1 cellular context compared by ENCODE assay signal in the genomic region with DNA sequence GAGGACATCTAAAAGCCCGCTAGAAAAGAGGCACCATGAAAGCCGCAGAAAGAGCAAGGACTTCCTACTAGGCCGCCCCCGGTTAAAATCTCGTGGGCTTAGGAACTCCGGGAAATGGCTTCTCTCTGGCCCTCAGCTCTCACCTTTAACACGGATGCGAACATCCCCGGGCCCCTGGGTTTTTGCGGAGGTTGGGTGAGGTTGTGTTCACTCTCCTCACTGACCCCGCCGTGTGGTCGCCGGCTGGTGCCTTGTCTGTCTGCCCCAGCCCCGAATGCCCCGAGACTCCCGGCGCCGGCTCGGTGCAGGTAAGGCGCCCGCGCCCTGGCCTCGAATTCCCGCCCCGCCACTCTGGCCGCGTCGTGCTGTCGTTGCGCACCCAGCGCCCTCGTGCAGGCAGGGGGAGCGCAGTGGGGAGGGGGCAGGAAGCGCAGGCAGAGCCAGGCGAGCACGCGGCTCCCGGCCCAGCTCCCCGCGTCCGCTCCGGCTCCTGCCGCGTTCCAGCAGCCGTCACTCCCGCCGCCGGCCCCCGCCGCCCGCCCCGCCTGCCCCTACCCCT.
TF ChIP-seq lines count a peak whose summit lies in the region.

Gene SHISAL2A, plus strand, starts transcription at position 437 of the 559 bp plus-strand sequence. CDS start 326 bp downstream, outside the sequence.

TF ChIP-seq in HepG2, 621 proteins besides CTCF, POLR2A, EP300 and RAD21:
- no peak for TF ChIP-seq ZNF564 (CRISPR knock-in tag; IDR thresholded peaks at IDR 0.05)
- TF ChIP-seq ZNF597 (CRISPR knock-in tag; IDR thresholded peaks at IDR 0.05) = no peak
- TF ChIP-seq, protein P1, sequence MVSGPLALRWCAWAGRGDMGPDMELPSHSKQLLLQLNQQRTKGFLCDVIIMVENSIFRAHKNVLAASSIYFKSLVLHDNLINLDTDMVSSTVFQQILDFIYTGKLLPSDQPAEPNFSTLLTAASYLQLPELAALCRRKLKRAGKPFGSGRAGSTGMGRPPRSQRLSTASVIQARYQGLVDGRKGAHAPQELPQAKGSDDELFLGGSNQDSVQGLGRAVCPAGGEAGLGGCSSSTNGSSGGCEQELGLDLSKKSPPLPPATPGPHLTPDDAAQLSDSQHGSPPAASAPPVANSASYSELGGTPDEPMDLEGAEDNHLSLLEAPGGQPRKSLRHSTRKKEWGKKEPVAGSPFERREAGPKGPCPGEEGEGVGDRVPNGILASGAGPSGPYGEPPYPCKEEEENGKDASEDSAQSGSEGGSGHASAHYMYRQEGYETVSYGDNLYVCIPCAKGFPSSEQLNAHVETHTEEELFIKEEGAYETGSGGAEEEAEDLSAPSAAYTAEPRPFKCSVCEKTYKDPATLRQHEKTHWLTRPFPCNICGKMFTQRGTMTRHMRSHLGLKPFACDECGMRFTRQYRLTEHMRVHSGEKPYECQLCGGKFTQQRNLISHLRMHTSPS (CRISPR knock-in tag; IDR thresholded peaks at IDR 0.05; ENCODE audit: low read depth) = no peak
- TF ChIP-seq TBX2 (CRISPR knock-in tag; IDR thresholded peaks at IDR 0.05; ENCODE audit: borderline replicate concordance) = no peak
- no peak for TF ChIP-seq ASH2L (IDR thresholded peaks at IDR 0.05; ENCODE audit: insufficient read length, low read depth, low read length)
- no peak for TF ChIP-seq ZNF746 (CRISPR knock-in tag; IDR thresholded peaks at IDR 0.05)
- no peak for TF ChIP-seq MED1 (CRISPR knock-in tag; IDR thresholded peaks at IDR 0.05)
- TF ChIP-seq CCAR2 (optimal IDR thresholded peaks at IDR 0.05; ENCODE audit: low read depth, low read length) = no peak
- TF ChIP-seq, protein P2, sequence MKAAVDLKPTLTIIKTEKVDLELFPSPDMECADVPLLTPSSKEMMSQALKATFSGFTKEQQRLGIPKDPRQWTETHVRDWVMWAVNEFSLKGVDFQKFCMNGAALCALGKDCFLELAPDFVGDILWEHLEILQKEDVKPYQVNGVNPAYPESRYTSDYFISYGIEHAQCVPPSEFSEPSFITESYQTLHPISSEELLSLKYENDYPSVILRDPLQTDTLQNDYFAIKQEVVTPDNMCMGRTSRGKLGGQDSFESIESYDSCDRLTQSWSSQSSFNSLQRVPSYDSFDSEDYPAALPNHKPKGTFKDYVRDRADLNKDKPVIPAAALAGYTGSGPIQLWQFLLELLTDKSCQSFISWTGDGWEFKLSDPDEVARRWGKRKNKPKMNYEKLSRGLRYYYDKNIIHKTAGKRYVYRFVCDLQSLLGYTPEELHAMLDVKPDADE (CRISPR knock-in tag; IDR thresholded peaks at IDR 0.05) = no peak
- no peak for TF ChIP-seq ZXDC (CRISPR knock-in tag; IDR thresholded peaks at IDR 0.05)
- TF ChIP-seq DZIP1 (CRISPR knock-in tag; IDR thresholded peaks at IDR 0.05) = no peak
- TF ChIP-seq ZNF614 (CRISPR knock-in tag; IDR thresholded peaks at IDR 0.05; ENCODE audit: borderline replicate concordance) = no peak
- no peak for TF ChIP-seq CREB1 (IDR thresholded peaks at IDR 0.05)
- no peak for TF ChIP-seq CREB1 (CRISPR knock-in tag; IDR thresholded peaks at IDR 0.05)
- no peak for TF ChIP-seq HOXA7 (CRISPR knock-in tag; IDR thresholded peaks at IDR 0.05)
- TF ChIP-seq ZBTB7A (CRISPR knock-in tag; IDR thresholded peaks at IDR 0.05) = no peak
- no peak for TF ChIP-seq SIN3A (IDR thresholded peaks at IDR 0.05; ENCODE audit: borderline replicate concordance, low read depth, low read length)
- no peak for TF ChIP-seq TOE1 (CRISPR knock-in tag; IDR thresholded peaks at IDR 0.05)
- no peak for TF ChIP-seq U2AF2 (IDR thresholded peaks at IDR 0.05; ENCODE audit: low read depth, low read length)
- TF ChIP-seq, protein P3, sequence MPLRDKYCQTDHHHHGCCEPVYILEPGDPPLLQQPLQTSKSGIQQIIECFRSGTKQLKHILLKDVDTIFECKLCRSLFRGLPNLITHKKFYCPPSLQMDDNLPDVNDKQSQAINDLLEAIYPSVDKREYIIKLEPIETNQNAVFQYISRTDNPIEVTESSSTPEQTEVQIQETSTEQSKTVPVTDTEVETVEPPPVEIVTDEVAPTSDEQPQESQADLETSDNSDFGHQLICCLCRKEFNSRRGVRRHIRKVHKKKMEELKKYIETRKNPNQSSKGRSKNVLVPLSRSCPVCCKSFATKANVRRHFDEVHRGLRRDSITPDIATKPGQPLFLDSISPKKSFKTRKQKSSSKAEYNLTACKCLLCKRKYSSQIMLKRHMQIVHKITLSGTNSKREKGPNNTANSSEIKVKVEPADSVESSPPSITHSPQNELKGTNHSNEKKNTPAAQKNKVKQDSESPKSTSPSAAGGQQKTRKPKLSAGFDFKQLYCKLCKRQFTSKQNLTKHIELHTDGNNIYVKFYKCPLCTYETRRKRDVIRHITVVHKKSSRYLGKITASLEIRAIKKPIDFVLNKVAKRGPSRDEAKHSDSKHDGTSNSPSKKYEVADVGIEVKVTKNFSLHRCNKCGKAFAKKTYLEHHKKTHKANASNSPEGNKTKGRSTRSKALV (CRISPR knock-in tag; IDR thresholded peaks at IDR 0.05) = no peak
